Comparison of ENCODE assay signal across 8 cellular contexts in the genomic region with DNA sequence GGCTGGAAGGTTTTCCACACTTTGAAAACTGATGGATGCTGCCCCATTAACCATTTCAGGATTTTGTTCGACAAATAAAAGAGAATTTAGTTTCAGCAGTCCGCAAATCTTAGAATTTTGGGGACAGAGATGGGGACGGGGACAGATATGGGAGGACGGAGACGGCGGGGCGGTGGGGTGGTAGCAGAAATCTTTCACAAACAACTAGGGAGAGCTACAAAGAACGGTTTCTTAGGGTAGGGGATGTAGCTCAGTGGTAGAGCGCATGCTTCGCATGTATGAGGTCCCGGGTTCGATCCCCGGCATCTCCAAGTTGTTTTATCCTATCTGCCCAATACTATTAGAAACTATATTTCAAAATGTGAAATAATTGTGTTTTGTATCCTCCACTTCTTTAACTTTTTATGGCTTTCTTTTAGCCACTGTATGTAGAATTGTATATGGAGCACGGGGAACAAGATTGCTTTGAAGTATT. TPM values are rescaled to one million over a fixed set of nuclear protein-coding genes. Genes with fewer than 3 reads are reported as not detected.
DNase-seq lines count a peak whose midpoint lies in the region; ATAC-seq and TF ChIP-seq lines count a peak whose summit lies in the region.

No MANE protein-coding gene starts in this region.

- no peak for TF ChIP-seq POLR2A in Peyer's patch (IDR thresholded peaks at IDR 0.05)

- TF ChIP-seq CTCF in Peyer's patch (IDR thresholded peaks at IDR 0.05) (no peak), foreskin keratinocyte (conservative IDR thresholded peaks at IDR 0.05) (no peak)

- H3K9ac ChIP-seq in BLaER1 treated with 17β-estradiol and CSF1 and Interleukin-3, amounts not matched to agents 10 nM and 100 nM = peak overlapping the region; percentile 59 to 80 (median 73)
- peak overlapping the region; percentile 72 for H3K9ac ChIP-seq in Karpas-422 (ENCODE audit: low read length)

- ATAC-seq in GM21367 (IDR thresholded peaks at IDR 0.05; ENCODE audit: unreplicated experiment) = peak; percentile 43
- ATAC-seq in foreskin keratinocyte = peak; percentile 44

- H3K27ac ChIP-seq in BLaER1 treated with 17β-estradiol and CSF1 and Interleukin-3, amounts not matched to agents 10 nM and 100 nM = peak overlapping the region in 10 of 11 experiments; percentile 39 to 77 (median 69); a peak in 20 of 22 replicates
- H3K27ac ChIP-seq in Karpas-422 (ENCODE audit: low read length) (peak overlapping the region; percentile 59), Peyer's patch (peak overlapping the region; percentile 59 to 76 (median 68)), foreskin keratinocyte (no peak overlapping the region), substantia nigra (ENCODE audit: low read depth, low read length, poor library complexity, severe bottlenecking) (peak overlapping the region; percentile 70)

- H3K79me2 ChIP-seq in Karpas-422 (ENCODE audit: low read length) = no peaks in the 10 kb centered on the region

- no peaks in the 10 kb centered on the region for H4K20me1 ChIP-seq in BLaER1 treated with 17β-estradiol and CSF1 and Interleukin-3, amounts not matched to agents 10 nM and 100 nM
- no peaks in the 10 kb centered on the region for H4K20me1 ChIP-seq in Karpas-422 (ENCODE audit: insufficient read depth, low read depth, low read length)

- H3K4me1 ChIP-seq in BLaER1 treated with 17β-estradiol and CSF1 and Interleukin-3, amounts not matched to agents 10 nM and 100 nM = peaks cover 0 to 31% (median 25%) of the 10 kb centered on the region in 10 experiments; a peak in 17 of 20 replicates
- H3K4me1 ChIP-seq in Karpas-422 (ENCODE audit: low read length) (peaks cover 42% of the 10 kb centered on the region), Peyer's patch (peaks cover 0 to 6% (median 0%) of the 10 kb centered on the region in 4 donors), foreskin keratinocyte (no peaks in the 10 kb centered on the region), neuron (ENCODE audit: insufficient read depth, low read length) (peaks cover 20% of the 10 kb centered on the region)

- DNase-seq in Karpas-422 (peak; percentile 94), Peyer's patch (peak; percentile 67 to 88 (median 77)), foreskin keratinocyte (no peak), substantia nigra (lab: John Stamatoyannopoulos, UW) (peak in 43 of 49 donors; percentile 12 to 79 (median 59))
- DNase-seq in activated T-helper 1 cell treated with anti-CD3 and anti-CD28 coated beads, Interleukin-2, amount 50 U/mL, for 16 hours (ENCODE audit: low read depth in 1 of 2, low spot score in 1 of 2) = peak; percentile 53 to 59

- H3K9me3 ChIP-seq in BLaER1 treated with 17β-estradiol and CSF1 and Interleukin-3, amounts not matched to agents 10 nM and 100 nM (replicated peaks in 1 of 11) = peaks cover 0 to 14% (median 8%) of the 10 kb centered on the region in 11 experiments; a peak in 10 of 22 replicates
- H3K9me3 ChIP-seq in Karpas-422 (ENCODE audit: low read length) (no peaks in the 10 kb centered on the region), Peyer's patch (no peaks in the 10 kb centered on the region), neuron (ENCODE audit: low read length) (no peaks in the 10 kb centered on the region)

- H3K27me3 ChIP-seq in BLaER1 treated with 17β-estradiol and CSF1 and Interleukin-3, amounts not matched to agents 10 nM and 100 nM = 0 out of 22 replicates have a peak, but pooled peaks cover 0 to 4% (median 0%) of the 10 kb centered on the region in 11 experiments
- H3K27me3 ChIP-seq in Karpas-422 (ENCODE audit: low read length) = no peaks in the 10 kb centered on the region
- no peaks in the 10 kb centered on the region for H3K27me3 ChIP-seq in Peyer's patch
- no peaks in the 10 kb centered on the region for H3K27me3 ChIP-seq in foreskin keratinocyte
- no peaks in the 10 kb centered on the region for H3K27me3 ChIP-seq in neuron (ENCODE audit: insufficient read depth, low read length)

- H3K36me3 ChIP-seq in BLaER1 treated with 17β-estradiol and CSF1 and Interleukin-3, amounts not matched to agents 10 nM and 100 nM = no peaks in the 10 kb centered on the region
- no peaks in the 10 kb centered on the region for H3K36me3 ChIP-seq in Karpas-422 (ENCODE audit: insufficient read depth, low read length)
- H3K36me3 ChIP-seq in Peyer's patch = no peaks in the 10 kb centered on the region
- H3K36me3 ChIP-seq in neuron (ENCODE audit: insufficient read depth, low read length) = no peaks in the 10 kb centered on the region

- H3K9me2 ChIP-seq in Karpas-422 (replicated peaks; ENCODE audit: insufficient read depth, low read length) = no peaks in the 10 kb centered on the region

- H2AFZ ChIP-seq in Karpas-422 (ENCODE audit: low read length) (peak overlapping the region; percentile 82), neuron (ENCODE audit: low read depth, low read length) (peak overlapping the region; percentile 56)

- peak overlapping the region; percentile 79 to 93 (median 86) for H3K4me2 ChIP-seq in BLaER1 treated with 17β-estradiol and CSF1 and Interleukin-3, amounts not matched to agents 10 nM and 100 nM
- peak overlapping the region; percentile 100 for H3K4me2 ChIP-seq in Karpas-422 (ENCODE audit: low read depth, low read length, poor library complexity, severe bottlenecking)

- H3K4me3 ChIP-seq in BLaER1 treated with 17β-estradiol and CSF1 and Interleukin-3, amounts not matched to agents 10 nM and 100 nM = peak overlapping the region; percentile 58 to 78 (median 70)
- H3K4me3 ChIP-seq in Karpas-422 (ENCODE audit: low read length) = peak overlapping the region; percentile 85
- H3K4me3 ChIP-seq in Peyer's patch = peak overlapping the region; percentile 40 to 53 (median 45)
- peak overlapping the region; percentile 60 for H3K4me3 ChIP-seq in neuron (ENCODE audit: low read length)

RNA-seq across cellular contexts. Expression of a gene that starts 15.1 kb away (rescaled TPM):
- 57.3 and 103 TPM in 2 replicates for total RNA-seq in Karpas-422 (2014; rRNA removed; shearing (Covaris generic); ENCODE audit: low replicate concordance)
- total RNA-seq in Peyer's patch (10 to 100 TPM; 46.1 to 74.3 (median 57.6) TPM), foreskin keratinocyte (71.0 and 77.1 TPM in 2 replicates)
- polyA plus RNA-seq in foreskin keratinocyte = 35.9 and 43.7 TPM in 2 replicates

RNA-seq across cellular contexts. Expression of a gene that starts 43.5 kb away (rescaled TPM):
- total RNA-seq in Karpas-422 (2014; rRNA removed; shearing (Covaris generic); ENCODE audit: low replicate concordance) = 22.7 and 23.7 TPM in 2 replicates
- total RNA-seq in Peyer's patch (10 to 100 TPM; 11.5 to 16.1 (median 11.8) TPM), foreskin keratinocyte (21.0 and 22.2 TPM in 2 replicates)
- polyA plus RNA-seq in foreskin keratinocyte = 21.1 and 22.5 TPM in 2 replicates

RNA-seq across cellular contexts. Expression of a gene that starts 53.2 kb away (rescaled TPM):
- total RNA-seq in Karpas-422 (2014; rRNA removed; shearing (Covaris generic); ENCODE audit: low replicate concordance) = 0.22 TPM in 1 of 2 replicates, not detected in the other
- total RNA-seq in Peyer's patch (not detected), foreskin keratinocyte (not detected in 2 replicates)
- polyA plus RNA-seq in foreskin keratinocyte = not detected in 2 replicates

Comparison
In these comparisons a context has a peak if more than half of its experiments do, and no peak if none do; other contexts are left out.
1. DNase-seq: peak in Karpas-422 (single experiment), Peyer's patch (3 of 3), activated T-helper 1 cell treated with anti-CD3 and anti-CD28 coated beads, Interleukin-2, amount 50 U/mL, for 16 hours (2 of 2) and substantia nigra (43 of 49); none in foreskin keratinocyte (0 of 2).
2. Peak in every context shown above with its lines, with median percentiles within 50 percentile points of each other: H3K4me3 ChIP-seq.